In the genomic region with DNA sequence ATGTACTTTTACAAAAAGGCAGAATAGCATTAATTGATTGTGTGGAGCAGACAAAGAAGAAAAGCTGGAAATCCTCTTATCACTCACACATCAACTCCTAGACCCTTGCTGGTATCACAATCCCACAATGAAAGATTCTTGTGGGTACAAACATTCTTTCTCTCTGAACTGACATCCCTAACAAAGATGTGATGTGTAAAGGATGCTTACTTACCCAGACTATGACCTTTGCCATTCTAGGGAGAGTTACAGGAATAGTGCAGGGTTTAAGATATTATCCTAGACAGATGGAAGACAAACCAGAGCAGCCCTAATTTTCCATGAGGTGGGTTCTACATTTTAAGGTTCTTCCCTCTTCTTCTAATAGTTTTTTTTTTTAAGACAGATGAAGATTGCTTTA, we compare ENCODE assay signal across 27 cellular contexts.
"Had no signal": no experiment of that assay in that cellular context is flagged by ENCODE, and none has a peak within 500 bp of the region (broad histone marks: within the 10 kb centered on the region; RNA-seq: fewer than 3 reads in every experiment).

No MANE protein-coding gene starts in this region.

- H3K4me1 ChIP-seq: lower lobe of right lung, psoas muscle, sigmoid colon, spleen, testis, tibial artery had no signal

- H3K9me3 ChIP-seq: esophagus squamous epithelium, lower lobe of right lung, mucosa of descending colon, psoas muscle, sigmoid colon, testis, tibial artery had no signal

- H3K27ac Mint-ChIP-seq: memory B cell; mesothelial cell of epicardium; naive thymus-derived CD8-positive, alpha-beta T cell; nephron progenitor cell; stimulated activated memory B cell treated with anti-CD40 and anti-IgM and Interleukin-4, amounts not matched to agents 10 μg/mL and 1 μg/mL and 100 μg/mL, for 72 hours; type B pancreatic cell had no signal

- H3K9me3 Mint-ChIP-seq: mesothelial cell of epicardium; nephron progenitor cell; stimulated activated memory B cell treated with anti-CD40 and anti-IgM and Interleukin-4, amounts not matched to agents 10 μg/mL and 1 μg/mL and 100 μg/mL, for 72 hours; type B pancreatic cell had no signal

- ATAC-seq: left ventricle myocardium superior; lower lobe of right lung; mucosa of descending colon; naive thymus-derived CD8-positive, alpha-beta T cell; psoas muscle; right cardiac atrium; stimulated activated memory B cell treated with anti-CD40 and anti-IgM and Interleukin-4, amounts not matched to agents 10 μg/mL and 1 μg/mL and 100 μg/mL, for 72 hours; stimulated activated naive CD8-positive, alpha-beta T cell treated with anti-CD3 and anti-CD28 coated beads, Interleukin-15, Interleukin-2, amounts not matched to agents 100 U/mL and 50 U/mL, for 24 hours had no signal

- H3K36me3 ChIP-seq: esophagus squamous epithelium, lower lobe of right lung, sigmoid colon, spleen, tibial artery had no signal

- H3K36me3 Mint-ChIP-seq: memory B cell; mesothelial cell of epicardium; naive thymus-derived CD8-positive, alpha-beta T cell; stimulated activated memory B cell treated with anti-CD40 and anti-IgM and Interleukin-4, amounts not matched to agents 10 μg/mL and 1 μg/mL and 100 μg/mL, for 72 hours; type B pancreatic cell had no signal

- DNase-seq: dermis blood vessel endothelial cell; effector memory CD4-positive, alpha-beta T cell; erythroblast; esophagus squamous epithelium; left ventricle myocardium superior; lower lobe of right lung; mucosa of descending colon; naive thymus-derived CD8-positive, alpha-beta T cell; nephron progenitor cell; psoas muscle; right cardiac atrium; sigmoid colon; spleen; stimulated activated CD4-positive, alpha-beta T cell treated with anti-CD3 and anti-CD28 coated beads, Interleukin-4, amount 100 ng/mL, for 4 hours; stimulated activated naive CD8-positive, alpha-beta T cell treated with anti-CD3 and anti-CD28 coated beads, Interleukin-15, Interleukin-2, amounts not matched to agents 100 U/mL and 50 U/mL, for 24 hours; substantia nigra; testis; tibial artery had no signal

- FAIRE-seq: endometrium, frontal cortex, keratinocyte had no signal

- H3K27me3 Mint-ChIP-seq: memory B cell; naive thymus-derived CD8-positive, alpha-beta T cell; stimulated activated memory B cell treated with anti-CD40 and anti-IgM and Interleukin-4, amounts not matched to agents 10 μg/mL and 1 μg/mL and 100 μg/mL, for 72 hours; type B pancreatic cell had no signal

- H3K4me3 Mint-ChIP-seq: memory B cell; mesothelial cell of epicardium; naive thymus-derived CD8-positive, alpha-beta T cell; nephron progenitor cell; stimulated activated memory B cell treated with anti-CD40 and anti-IgM and Interleukin-4, amounts not matched to agents 10 μg/mL and 1 μg/mL and 100 μg/mL, for 72 hours; type B pancreatic cell had no signal

- H3K4me1 Mint-ChIP-seq: memory B cell; naive thymus-derived CD8-positive, alpha-beta T cell; stimulated activated memory B cell treated with anti-CD40 and anti-IgM and Interleukin-4, amounts not matched to agents 10 μg/mL and 1 μg/mL and 100 μg/mL, for 72 hours had no signal

- H3K27ac ChIP-seq: coronary artery, esophagus squamous epithelium, lower lobe of right lung, psoas muscle, sigmoid colon, skin epidermis, spleen, testis, tibial artery had no signal

- H3K27me3 ChIP-seq: sigmoid colon, spleen, testis, tibial artery had no signal

- H3K4me3 ChIP-seq: coronary artery, esophagus squamous epithelium, lower lobe of right lung, mucosa of descending colon, psoas muscle, sigmoid colon, skin epidermis, spleen, testis, tibial artery had no signal
